27 cellular contexts compared by ENCODE assay signal in the genomic region with DNA sequence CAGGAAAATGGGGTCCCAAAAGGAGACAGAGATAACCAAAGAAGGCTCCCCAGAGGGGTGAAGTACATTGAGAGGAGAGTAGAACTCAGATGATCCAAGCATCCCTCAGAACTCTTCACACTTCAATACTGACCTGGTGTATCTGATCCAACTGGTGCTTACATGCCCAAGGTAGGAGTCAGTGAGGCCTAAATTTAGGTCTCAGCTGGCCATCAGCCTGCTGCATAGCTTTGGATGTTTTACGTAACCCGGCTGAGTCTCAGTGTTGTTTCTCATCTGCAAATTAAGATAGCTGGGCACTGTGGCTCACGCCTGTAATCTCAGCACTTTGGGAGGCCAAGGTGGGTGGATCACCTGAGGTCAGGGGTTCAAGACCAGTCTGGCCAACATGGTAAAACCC. TPM values are rescaled to one million over a fixed set of nuclear protein-coding genes. Genes with fewer than 3 reads are reported as not detected.
"Had no signal": no experiment of that assay in that cellular context is flagged by ENCODE, and none has a peak within 500 bp of the region (broad histone marks: within the 10 kb centered on the region; RNA-seq: fewer than 3 reads in every experiment).

No MANE protein-coding gene starts in this region.

- H3K9me3 ChIP-seq: esophagus squamous epithelium, lower lobe of right lung, ovary, right lobe of liver, suprapubic skin had no signal

- ATAC-seq: effector memory CD8-positive, alpha-beta T cell; left lobe of liver; lower lobe of right lung; natural killer cell; right lobe of liver; stimulated activated naive CD8-positive, alpha-beta T cell treated with anti-CD3 and anti-CD28 coated beads, Interleukin-15, amount 100 ng/mL, for 72 hours had no signal

- DNase-seq: cerebellar nuclear complex; cortex of kidney; effector memory CD8-positive, alpha-beta T cell; erythroblast; esophagus squamous epithelium; foreskin melanocyte; kidney; lower lobe of right lung; natural killer cell; occipital lobe; ovary; posterior cingulate gyrus; retina; right lobe of liver; stimulated activated CD4-positive, alpha-beta T cell treated with anti-CD3 and anti-CD28 coated beads, Interleukin-12 subunit alpha, Interleukin-12 subunit beta, amount 100 ng/mL, for 4 hours; stimulated activated CD4-positive, alpha-beta T cell treated with anti-CD3 and anti-CD28 coated beads, Interleukin-1b, Interleukin-23, amount 100 ng/mL, for 48 hours; stimulated activated CD4-positive, alpha-beta T cell treated with anti-CD3 and anti-CD28 coated beads, Interleukin-4, amount 100 ng/mL, for 1 hour; stimulated activated CD8-positive, alpha-beta memory T cell treated with anti-CD3 and anti-CD28 coated beads, Interleukin-4, amount 100 ng/mL, for 48 hours; stimulated activated naive CD4-positive, alpha-beta T cell; stimulated activated naive CD8-positive, alpha-beta T cell treated with anti-CD3 and anti-CD28 coated beads, Interleukin-15, amount 100 ng/mL, for 72 hours had no signal

- H3K27me3 ChIP-seq: hepatocyte, ovary, right lobe of liver had no signal

- H3K36me3 ChIP-seq: esophagus squamous epithelium, lower lobe of right lung, ovary, right lobe of liver, suprapubic skin had no signal

- H3K27ac ChIP-seq: esophagus squamous epithelium, hepatocyte, lower lobe of right lung, ovary, right lobe of liver, suprapubic skin had no signal

- H3K4me1 ChIP-seq: esophagus squamous epithelium, lower lobe of right lung, right lobe of liver, suprapubic skin had no signal

- H3K4me3 ChIP-seq: esophagus squamous epithelium, hepatocyte, lower lobe of right lung, ovary, right lobe of liver, smooth muscle cell, suprapubic skin had no signal

RNA-seq across cellular contexts. Expression of gene WNT9B, which starts 59.9 kb away (rescaled TPM):
- total RNA-seq: dermis microvascular lymphatic vessel endothelial cell, left lobe of liver, natural killer cell, occipital lobe, pulmonary artery endothelial cell, smooth muscle cell, urinary bladder had no signal
